Comparison of ENCODE assay signal across 13 cellular contexts in genomic region chr10:73809061-73809818, GRCh38. TPM values are rescaled to one million over a fixed set of nuclear protein-coding genes. Genes with fewer than 3 reads are reported as not detected.
DNase-seq lines count a peak whose midpoint lies in the region; ATAC-seq, FAIRE-seq and TF ChIP-seq lines count a peak whose summit lies in the region.
"Had no signal": no experiment of that assay in that cellular context is flagged by ENCODE, and none has a peak within 500 bp of the region (broad histone marks: within the 10 kb centered on the region; RNA-seq: fewer than 3 reads in every experiment).

No MANE protein-coding gene starts in this region.

- H3K36me3 ChIP-seq in K562 (ENCODE audit: control insufficient read depth, insufficient read depth, low read length) (peaks cover 55% of the 10 kb centered on the region), neural progenitor cell (no peaks in the 10 kb centered on the region)

- intact Hi-C loops in K562 (cut with micrococcal nuclease) = no loop called here

- no peaks in the 10 kb centered on the region for H3K9me3 ChIP-seq in K562 (replicated peaks; ENCODE audit: control insufficient read depth, insufficient read depth, low read depth, low read length)
- H3K9me3 ChIP-seq in neural progenitor cell (ENCODE audit: low read depth) = no peaks in the 10 kb centered on the region
- H3K9me3 ChIP-seq: MG63 had no signal

- peaks cover 55% of the 10 kb centered on the region for H3K36me3 Mint-ChIP-seq in T-helper 1 cell treated with Interleukin-12 subunit alpha and Interleukin-12 subunit beta and Interleukin-4 antibody, amounts not matched to agents 30 μg/mL and 1 μg/mL, for 36 hours (ENCODE audit: low read depth)
- H3K36me3 Mint-ChIP-seq in IgD-negative memory B cell (peaks cover 2% of the 10 kb centered on the region), neural progenitor cell (peaks cover 23% of the 10 kb centered on the region)

- peak overlapping the region; percentile 70 for H3K27ac Mint-ChIP-seq in T-helper 1 cell treated with Interleukin-12 subunit alpha and Interleukin-12 subunit beta and Interleukin-4 antibody, amounts not matched to agents 30 μg/mL and 1 μg/mL, for 36 hours
- peak overlapping the region; percentile 63 to 81 (median 78) for H3K27ac Mint-ChIP-seq in IgD-negative memory B cell
- no peak overlapping the region for H3K27ac Mint-ChIP-seq in neural progenitor cell
- H3K27ac Mint-ChIP-seq: GM23338 had no signal

- DNase-seq in T-helper 1 cell = no peak
- peak in 1 of 4 experiments; percentile 48 for DNase-seq in K562 (ENCODE audit: extremely low read depth in 1 of 4, low spot score in 3 of 4)
- no peak for DNase-seq in neural progenitor cell (ENCODE audit: low spot score)
- DNase-seq in Kasumi-1 (lab: John Stamatoyannopoulos, UW) = no peak
- DNase-seq: 8988T, brain microvascular endothelial cell, MG63 had no signal

- no peaks in the 10 kb centered on the region for H3K9me3 Mint-ChIP-seq in T-helper 1 cell treated with Interleukin-12 subunit alpha and Interleukin-12 subunit beta and Interleukin-4 antibody, amounts not matched to agents 30 μg/mL and 1 μg/mL, for 36 hours
- no peaks in the 10 kb centered on the region for H3K9me3 Mint-ChIP-seq in IgD-negative memory B cell
- H3K9me3 Mint-ChIP-seq in neural progenitor cell = no peaks in the 10 kb centered on the region
- H3K9me3 Mint-ChIP-seq: GM23338 had no signal

- H3K4me2 ChIP-seq in K562 (ENCODE audit: insufficient read depth, low read length) (peak overlapping the region; percentile 5; the same call in 1 of the 2 replicates), neural progenitor cell (no peak overlapping the region)
- H3K4me2 ChIP-seq: GM23338 had no signal

- BruUV-seq in K562 (replicated peaks; lab: Mats Ljungman, UMichigan) = TSS peak; percentile 36

- H3K27me3 Mint-ChIP-seq in T-helper 1 cell treated with Interleukin-12 subunit alpha and Interleukin-12 subunit beta and Interleukin-4 antibody, amounts not matched to agents 30 μg/mL and 1 μg/mL, for 36 hours (ENCODE audit: low read depth) = no peaks in the 10 kb centered on the region
- H3K27me3 Mint-ChIP-seq in IgD-negative memory B cell = no peaks in the 10 kb centered on the region
- peaks cover 8% of the 10 kb centered on the region for H3K27me3 Mint-ChIP-seq in neural progenitor cell (ENCODE audit: insufficient read depth, low read depth)

- no peak for ATAC-seq in K562
- no peak for ATAC-seq in esophagus mucosa
- ATAC-seq in GM18873 (IDR thresholded peaks at IDR 0.05; ENCODE audit: low FRiP score, unreplicated experiment) = no peak
- ATAC-seq: GM23338 had no signal

- peak; percentile 76 for TF ChIP-seq EP300 in K562 (IDR thresholded peaks at IDR 0.05; ENCODE audit: low read length)

- peak overlapping the region; percentile 63 for H3K4me3 Mint-ChIP-seq in T-helper 1 cell treated with Interleukin-12 subunit alpha and Interleukin-12 subunit beta and Interleukin-4 antibody, amounts not matched to agents 30 μg/mL and 1 μg/mL, for 36 hours
- H3K4me3 Mint-ChIP-seq in IgD-negative memory B cell (peak overlapping the region; percentile 70 to 82 (median 73)), neural progenitor cell (peak overlapping the region; percentile 50)

- no peak overlapping the region for H3K4me3 ChIP-seq in K562
- H3K4me3 ChIP-seq in neural progenitor cell = no peak overlapping the region
- H3K4me3 ChIP-seq: GM23338, MG63 had no signal

- peak; percentile 61 for FAIRE-seq in K562 (lab: Jason Lieb, UNC)
- FAIRE-seq: RCC 7860 had no signal

- peak overlapping the region; percentile 24 to 72; a peak in 3 of 4 replicates for H3K9ac ChIP-seq in K562 (ENCODE audit: insufficient read depth in 1 of 2, low read depth in 2 of 2, low read length in 2 of 2)
- H3K9ac ChIP-seq in neural progenitor cell = no peak overlapping the region

- no peak for TF ChIP-seq CTCF in K562 (IDR thresholded peaks at IDR 0.05 in 2 of 3, conservative IDR thresholded peaks at IDR 0.05 in 1 of 3; ENCODE audit: insufficient read depth in 2 of 3, low read depth in 1 of 3, low read length in 3 of 3)
- no peak for TF ChIP-seq CTCF in neural progenitor cell (IDR thresholded peaks at IDR 0.05)

- no peak for TF ChIP-seq POLR2A in K562 (conservative IDR thresholded peaks at IDR 0.05)

- TF ChIP-seq RAD21 in K562 (CRISPR knock-in tag; conservative IDR thresholded peaks at IDR 0.05 in 1 of 2, IDR thresholded peaks at IDR 0.05 in 1 of 2) = no peak

- H2AFZ ChIP-seq in K562 (ENCODE audit: low read depth, low read length) (no peak overlapping the region), neural progenitor cell (replicated peaks) (no peak overlapping the region)
- H2AFZ ChIP-seq: GM23338 had no signal

- H3F3A ChIP-seq in neural progenitor cell (ENCODE audit: low read depth) = peaks cover 14% of the 10 kb centered on the region

- 17% methylated on average over 5 of the region's 5 CpGs for WGBS in K562 (ENCODE audit: insufficient coverage, low coverage, missing lambda C conversion rate)

- H3K4me1 Mint-ChIP-seq in T-helper 1 cell treated with Interleukin-12 subunit alpha and Interleukin-12 subunit beta and Interleukin-4 antibody, amounts not matched to agents 30 μg/mL and 1 μg/mL, for 36 hours (ENCODE audit: low read depth) = peaks cover 36% of the 10 kb centered on the region
- H3K4me1 Mint-ChIP-seq in IgD-negative memory B cell = peaks cover 18 to 27% (median 18%) of the 10 kb centered on the region in 3 donors
- H3K4me1 Mint-ChIP-seq in neural progenitor cell = peaks cover 17% of the 10 kb centered on the region

- H4K20me1 ChIP-seq in K562 (replicated peaks; ENCODE audit: control insufficient read depth, insufficient read depth, low read length) (0 out of 2 replicates have a peak, but pooled peaks cover 5% of the 10 kb centered on the region), neural progenitor cell (ENCODE audit: low read depth) (peaks cover 19% of the 10 kb centered on the region)

- POLR2A ChIA-PET in K562 (lab: Yijun Ruan, JAX) = interaction anchor here (0.6 to 3.0 kb wide), 11 partner anchors 9 to 67 kb away, joined by 3 to 50 read pairs (median 3); partner anchors contain the start of gene CHCHD1

- H3K79me2 ChIP-seq in K562 (ENCODE audit: control insufficient read depth, insufficient read depth, low read length) = peaks cover 13% of the 10 kb centered on the region
- H3K79me2 ChIP-seq in neural progenitor cell (ENCODE audit: low read depth) = peaks cover 8% of the 10 kb centered on the region

- in situ Hi-C loops in K562 (cut with MboI) = no loop called here

- H3K4me1 ChIP-seq in K562 (replicated peaks in 1 of 2; ENCODE audit: control insufficient read depth in 2 of 2, insufficient read depth in 2 of 2, low read length in 2 of 2) (peaks cover 23 to 43% of the 10 kb centered on the region in 2 experiments), neural progenitor cell (peaks cover 16% of the 10 kb centered on the region)

- H3K9me1 ChIP-seq in K562 (ENCODE audit: control insufficient read depth, insufficient read depth, low read length) = no peaks in the 10 kb centered on the region

- H3K27me3 ChIP-seq in K562 (ENCODE audit: control insufficient read depth in 2 of 2, insufficient read depth in 2 of 2, low read length in 2 of 2) (no peaks in the 10 kb centered on the region), neural progenitor cell (no peaks in the 10 kb centered on the region)
- H3K27me3 ChIP-seq: brain microvascular endothelial cell, MG63 had no signal

- peak overlapping the region; percentile 37; the same call in 2 of the 3 replicates for H3K27ac ChIP-seq in K562 (ENCODE audit: extremely low read depth, low read depth, low read length)
- no peak overlapping the region for H3K27ac ChIP-seq in neural progenitor cell
- H3K27ac ChIP-seq: brain microvascular endothelial cell had no signal

- CTCF ChIA-PET in K562 (lab: Yijun Ruan, JAX; ENCODE audit: low intra/inter-chr PET ratio) = interaction anchor here (0.6 kb wide), 1 partner anchor 259 kb away, joined by 3 read pairs; no protein-coding TSS in a partner anchor

RNA-seq across cellular contexts. Expression of gene NDST2, which starts 2.2 kb away (rescaled TPM):
- polyA plus RNA-seq in IgD-negative memory B cell (21.4 TPM), K562 (2011; rRNA removed) (23.8 and 31.6 TPM in 2 replicates), K562 (2014; fragmentation: Illumina TruSeq; extraction: Trizol) (22.6 TPM in 2 replicates), K562 (2014; fragmentation: Nextera tagmentation; extraction: Ambion mirVana) (1 to 10 TPM; 4.7 to 6.3 TPM), K562 (2014; rRNA removed) (30.5 and 31.4 TPM in 2 replicates)
- 130 and 235 TPM in 2 replicates for total RNA-seq in K562 (2011; cell fraction: chromatin; rRNA removed; ENCODE audit: low replicate concordance)
- 102 and 121 TPM in 2 replicates for total RNA-seq in K562 (2011; cell fraction: nucleolus; rRNA removed)
- total RNA-seq in K562 (2011; cell fraction: nucleoplasm; rRNA removed) = 108 and 109 TPM in 2 replicates
- total RNA-seq in K562 (2014; rRNA removed) (27.2 and 32.1 TPM in 2 replicates), K562 (2014; rRNA removed; fragmentation: Illumina TruSeq; extraction: Trizol) (12.5 and 14.7 TPM in 2 replicates), K562 (2015; rRNA removed; fragmentation: Illumina TruSeq; extraction: Trizol) (18.2 and 19.6 TPM in 2 replicates), K562 (2021) (33.9 and 35.7 TPM in 2 replicates), neural progenitor cell (ENCODE audit: low replicate concordance) (12.4 and 32.1 TPM in 2 replicates), esophagus mucosa (15.9 TPM)
- 23.7 and 30.6 TPM in 2 replicates for polyA plus RNA-seq in K562 (2011; cell fraction: cytosol; rRNA removed)
- 99.8 and 108 TPM in 2 replicates for polyA plus RNA-seq in K562 (2011; cell fraction: nucleus; rRNA removed)
- polyA plus RNA-seq in K562 (2012) = 42.1 and 123 TPM in 2 replicates
- 22.0 and 23.5 TPM in 2 replicates for polyA minus RNA-seq in K562 (2011; rRNA and poly(A)+ RNA removed)
- 12.5 and 14.2 TPM in 2 replicates for polyA minus RNA-seq in K562 (2011; cell fraction: cytosol; rRNA and poly(A)+ RNA removed)
- polyA minus RNA-seq in K562 (2011; cell fraction: nucleus; rRNA and poly(A)+ RNA removed) = 44.3 and 53.9 TPM in 2 replicates

RNA-seq across cellular contexts. Expression of gene ZSWIM8, which starts 23.8 kb away (rescaled TPM):
- polyA plus RNA-seq in IgD-negative memory B cell (15.2 TPM), K562 (2011; rRNA removed) (35.1 and 76.4 TPM in 2 replicates), K562 (2014; fragmentation: Illumina TruSeq; extraction: Trizol) (40.7 and 51.3 TPM in 2 replicates), K562 (2014; fragmentation: Nextera tagmentation; extraction: Ambion mirVana) (1 to 10 TPM; 5.6 to 6.2 TPM), K562 (2014; rRNA removed) (38.4 and 47.8 TPM in 2 replicates)
- 202 and 543 TPM in 2 replicates for total RNA-seq in K562 (2011; cell fraction: chromatin; rRNA removed; ENCODE audit: low replicate concordance)
- 249 and 295 TPM in 2 replicates for total RNA-seq in K562 (2011; cell fraction: nucleolus; rRNA removed)
- total RNA-seq in K562 (2011; cell fraction: nucleoplasm; rRNA removed) = 177 and 202 TPM in 2 replicates
- total RNA-seq in K562 (2014; rRNA removed) (21.9 and 34.2 TPM in 2 replicates), K562 (2014; rRNA removed; fragmentation: Illumina TruSeq; extraction: Trizol) (14.9 and 15.0 TPM in 2 replicates), K562 (2015; rRNA removed; fragmentation: Illumina TruSeq; extraction: Trizol) (26.7 and 30.0 TPM in 2 replicates), K562 (2021) (43.4 and 45.6 TPM in 2 replicates), neural progenitor cell (ENCODE audit: low replicate concordance) (30.5 and 38.1 TPM in 2 replicates), esophagus mucosa (71.7 TPM)
- polyA plus RNA-seq in K562 (2011; cell fraction: cytosol; rRNA removed) = 51.3 and 87.4 TPM in 2 replicates
- polyA plus RNA-seq in K562 (2011; cell fraction: nucleus; rRNA removed) = 367 and 476 TPM in 2 replicates
- polyA plus RNA-seq in K562 (2012) = 41.4 and 84.7 TPM in 2 replicates
- 34.3 and 47.0 TPM in 2 replicates for polyA minus RNA-seq in K562 (2011; rRNA and poly(A)+ RNA removed)
- 38.9 and 42.1 TPM in 2 replicates for polyA minus RNA-seq in K562 (2011; cell fraction: cytosol; rRNA and poly(A)+ RNA removed)
- polyA minus RNA-seq in K562 (2011; cell fraction: nucleus; rRNA and poly(A)+ RNA removed) = 56.4 and 72.0 TPM in 2 replicates

RNA-seq across cellular contexts. Expression of gene CHCHD1, which starts 27.4 kb away (rescaled TPM):
- polyA plus RNA-seq in IgD-negative memory B cell (54.4 TPM), K562 (2011; rRNA removed) (84.9 and 110 TPM in 2 replicates), K562 (2014; fragmentation: Illumina TruSeq; extraction: Trizol) (59.5 and 75.0 TPM in 2 replicates), K562 (2014; fragmentation: Nextera tagmentation; extraction: Ambion mirVana) (100 to 1,000 TPM in 1 of 2 experiments, 10 to 100 TPM in 1; 89.7 to 114 TPM), K562 (2014; rRNA removed) (126 and 135 TPM in 2 replicates)
- 21.6 and 37.5 TPM in 2 replicates for total RNA-seq in K562 (2011; cell fraction: chromatin; rRNA removed; ENCODE audit: low replicate concordance)
- 20.1 and 25.8 TPM in 2 replicates for total RNA-seq in K562 (2011; cell fraction: nucleolus; rRNA removed)
- 37.9 and 46.2 TPM in 2 replicates for total RNA-seq in K562 (2011; cell fraction: nucleoplasm; rRNA removed)
- total RNA-seq in K562 (2014; rRNA removed) (82.9 and 130 TPM in 2 replicates), K562 (2014; rRNA removed; fragmentation: Illumina TruSeq; extraction: Trizol) (68.2 and 79.6 TPM in 2 replicates), K562 (2015; rRNA removed; fragmentation: Illumina TruSeq; extraction: Trizol) (69.6 and 83.4 TPM in 2 replicates), K562 (2021) (52.9 and 54.9 TPM in 2 replicates), neural progenitor cell (ENCODE audit: low replicate concordance) (51.3 and 66.7 TPM in 2 replicates), esophagus mucosa (23.5 TPM)
- 54.8 and 55.0 TPM in 2 replicates for polyA plus RNA-seq in K562 (2011; cell fraction: cytosol; rRNA removed)
- polyA plus RNA-seq in K562 (2011; cell fraction: nucleus; rRNA removed) = 33.4 and 48.1 TPM in 2 replicates
- polyA plus RNA-seq in K562 (2012) = 70.3 and 131 TPM in 2 replicates
- polyA minus RNA-seq in K562 (2011; rRNA and poly(A)+ RNA removed) = 21.0 and 21.1 TPM in 2 replicates
- polyA minus RNA-seq in K562 (2011; cell fraction: cytosol; rRNA and poly(A)+ RNA removed) = 11.0 and 14.1 TPM in 2 replicates
- polyA minus RNA-seq in K562 (2011; cell fraction: nucleus; rRNA and poly(A)+ RNA removed) = 11.0 and 27.2 TPM in 2 replicates
